24 cellular contexts compared by ENCODE assay signal in genomic region chr16:69302301-69302700, GRCh38. TPM values are rescaled to one million over a fixed set of nuclear protein-coding genes. Genes with fewer than 3 reads are reported as not detected.
"Had no signal": no experiment of that assay in that cellular context is flagged by ENCODE, and none has a peak within 500 bp of the region (broad histone marks: within the 10 kb centered on the region; RNA-seq: fewer than 3 reads in every experiment).

No MANE protein-coding gene starts in this region.

- ATAC-seq: left cardiac atrium; left ventricle myocardium superior; natural killer cell treated with Interleukin-12 subunit alpha and Interleukin-12 subunit beta and Interleukin-15 and Interleukin-18, amount 100 ng/mL, for 72 hours; stimulated activated naive B cell treated with anti-CD40 and anti-IgM and Interleukin-4, amounts not matched to agents 10 μg/mL and 1 μg/mL and 100 μg/mL, for 72 hours; stimulated activated naive CD8-positive, alpha-beta T cell treated with anti-CD3 and anti-CD28 coated beads, Interleukin-15, amount 100 ng/mL, for 72 hours had no signal

- H3K27me3 Mint-ChIP-seq: natural killer cell treated with Interleukin-12 subunit alpha and Interleukin-12 subunit beta and Interleukin-15 and Interleukin-18, amount 100 ng/mL, for 72 hours; stimulated activated naive B cell treated with anti-CD40 and anti-IgM and Interleukin-4, amounts not matched to agents 10 μg/mL and 1 μg/mL and 100 μg/mL, for 72 hours; stimulated activated naive CD8-positive, alpha-beta T cell treated with anti-CD3 and anti-CD28 coated beads, Interleukin-15, amount 100 ng/mL, for 72 hours had no signal

- H3K4me1 Mint-ChIP-seq: stimulated activated naive CD8-positive, alpha-beta T cell treated with anti-CD3 and anti-CD28 coated beads, Interleukin-15, amount 100 ng/mL, for 72 hours had no signal

- H3K27ac ChIP-seq: coronary artery, right atrium auricular region, sigmoid colon, skin epidermis, testis, transverse colon had no signal

- H3K27me3 ChIP-seq: right atrium auricular region, sigmoid colon, testis, transverse colon had no signal

- H3K4me3 Mint-ChIP-seq: endodermal cell; natural killer cell treated with Interleukin-12 subunit alpha and Interleukin-12 subunit beta and Interleukin-15 and Interleukin-18, amount 100 ng/mL, for 72 hours; stimulated activated naive B cell treated with anti-CD40 and anti-IgM and Interleukin-4, amounts not matched to agents 10 μg/mL and 1 μg/mL and 100 μg/mL, for 72 hours; stimulated activated naive CD8-positive, alpha-beta T cell treated with anti-CD3 and anti-CD28 coated beads, Interleukin-15, amount 100 ng/mL, for 72 hours had no signal

- H3K9me3 ChIP-seq: right atrium auricular region, sigmoid colon, testis, transverse colon had no signal

- H3K4me1 ChIP-seq: right atrium auricular region, sigmoid colon, testis, transverse colon had no signal

- H3K4me3 ChIP-seq: coronary artery, lung, right atrium auricular region, sigmoid colon, skin epidermis, testis, transverse colon had no signal

- H3K9me3 Mint-ChIP-seq: endodermal cell; natural killer cell treated with Interleukin-12 subunit alpha and Interleukin-12 subunit beta and Interleukin-15 and Interleukin-18, amount 100 ng/mL, for 72 hours; stimulated activated naive B cell treated with anti-CD40 and anti-IgM and Interleukin-4, amounts not matched to agents 10 μg/mL and 1 μg/mL and 100 μg/mL, for 72 hours; stimulated activated naive CD8-positive, alpha-beta T cell treated with anti-CD3 and anti-CD28 coated beads, Interleukin-15, amount 100 ng/mL, for 72 hours had no signal

- DNase-seq: effector CD4-positive, alpha-beta T cell; endodermal cell; foreskin melanocyte; left cardiac atrium; left ventricle myocardium superior; mesenchymal stem cell; midbrain; sigmoid colon; stimulated activated CD4-positive, alpha-beta T cell treated with anti-CD3 and anti-CD28 coated beads, Interleukin-2, amount 100 ng/mL, for 24 hours; stimulated activated CD4-positive, alpha-beta T cell treated with anti-CD3 and anti-CD28 coated beads, Interleukin-4, amount 100 ng/mL, for 4 hours; stimulated activated naive B cell treated with anti-CD40 and anti-IgM and Interleukin-4, amounts not matched to agents 10 μg/mL and 1 μg/mL and 100 μg/mL, for 72 hours; stimulated activated naive CD8-positive, alpha-beta T cell treated with anti-CD3 and anti-CD28 coated beads, Interleukin-15, amount 100 ng/mL, for 72 hours; testis; transverse colon had no signal

- H3K27ac Mint-ChIP-seq: endodermal cell; natural killer cell treated with Interleukin-12 subunit alpha and Interleukin-12 subunit beta and Interleukin-15 and Interleukin-18, amount 100 ng/mL, for 72 hours; stimulated activated naive B cell treated with anti-CD40 and anti-IgM and Interleukin-4, amounts not matched to agents 10 μg/mL and 1 μg/mL and 100 μg/mL, for 72 hours; stimulated activated naive CD8-positive, alpha-beta T cell treated with anti-CD3 and anti-CD28 coated beads, Interleukin-15, amount 100 ng/mL, for 72 hours had no signal

RNA-seq across cellular contexts. Expression of gene TMED6, which starts 49.3 kb away (rescaled TPM):
- total RNA-seq: cerebellum, dermis microvascular lymphatic vessel endothelial cell, glomerular endothelial cell, left ventricle myocardium superior, omental fat pad, right atrium auricular region, sigmoid colon, urinary bladder had no signal
